ENCODE assay signal across 1 cellular context in genomic region chr4:1779588-1780382, GRCh38.
TF ChIP-seq lines count a peak whose summit lies in the region.

No MANE protein-coding gene starts in this region.

TF ChIP-seq in H1, 55 proteins besides CTCF, POLR2A, EP300 and RAD21:
- TF ChIP-seq USF2 (IDR thresholded peaks at IDR 0.05; ENCODE audit: low read length), result no peak
- TF ChIP-seq E2F6 (IDR thresholded peaks at IDR 0.05), result 0 out of 2 replicates have a peak, but pooled peaks have one; percentile 20
